11 cellular contexts compared by ENCODE assay signal in genomic region chr14:45679852-45680251, GRCh38.
DNase-seq lines count a peak whose midpoint lies in the region; ATAC-seq, FAIRE-seq and TF ChIP-seq lines count a peak whose summit lies in the region.
"Had no signal": no experiment of that assay in that cellular context is flagged by ENCODE, and none has a peak within 500 bp of the region (broad histone marks: within the 10 kb centered on the region; RNA-seq: fewer than 3 reads in every experiment).

No MANE protein-coding gene starts in this region.

- in situ Hi-C loops in brain microvascular endothelial cell (cut with HindIII; ENCODE audit: low pct_ligation_motif_present, low sequenced_read_pairs), result no loop called here

- H3K27me3 ChIP-seq in A673 (replicated peaks; ENCODE audit: insufficient read depth, low read depth, low read length, poor library complexity) (no peaks in the 10 kb centered on the region), brain microvascular endothelial cell (replicated peaks) (no peaks in the 10 kb centered on the region), small intestine (ENCODE audit: control insufficient read depth in 2 of 2, insufficient read depth in 2 of 2, low read length in 2 of 2) (no peaks in the 10 kb centered on the region)

- H3K4me3 ChIP-seq in A673 (ENCODE audit: low read depth, low read length, poor library complexity, severe bottlenecking) (no peak overlapping the region), brain microvascular endothelial cell (ENCODE audit: low read depth, low read length) (no peak overlapping the region), small intestine (ENCODE audit: low read depth in 1 of 2, low read length in 2 of 2) (no peak overlapping the region)

- H3K4me1 ChIP-seq in A673 (ENCODE audit: insufficient read depth, low read length, poor library complexity, severe bottlenecking) (no peaks in the 10 kb centered on the region), small intestine (ENCODE audit: control insufficient read depth in 2 of 2, insufficient read depth in 1 of 2, low read depth in 1 of 2, low read length in 1 of 2) (no peaks in the 10 kb centered on the region)

- no peak for TF ChIP-seq CTCF in A673 (conservative IDR thresholded peaks at IDR 0.05; ENCODE audit: low read depth, low read length)
- no peak for TF ChIP-seq CTCF in brain microvascular endothelial cell (IDR thresholded peaks at IDR 0.05; ENCODE audit: low read depth, low read length, missing control alignments)

- FAIRE-seq in HTR-8/SVneo (lab: Jason Lieb, UNC), result no peak
- FAIRE-seq in small intestine (lab: Jason Lieb, UNC), result no peak

- peaks cover 6% of the 10 kb centered on the region for H3K9me3 ChIP-seq in A673 (ENCODE audit: low read depth, low read length, poor library complexity, severe bottlenecking)
- H3K9me3 ChIP-seq in small intestine (ENCODE audit: control insufficient read depth, low read depth), result no peaks in the 10 kb centered on the region

- ATAC-seq in HG02970 (IDR thresholded peaks at IDR 0.05; ENCODE audit: low FRiP score, unreplicated experiment), result no peak
- ATAC-seq in HG03139 (IDR thresholded peaks at IDR 0.05; ENCODE audit: unreplicated experiment), result no peak

- H3K27ac ChIP-seq in A673 (ENCODE audit: low read depth, low read length, poor library complexity, severe bottlenecking), result no peak overlapping the region
- H3K27ac ChIP-seq in brain microvascular endothelial cell, result peak overlapping the region; percentile 29
- no peak overlapping the region for H3K27ac ChIP-seq in small intestine (ENCODE audit: low read depth in 1 of 2, low read length in 1 of 2)

- POLR2A ChIA-PET in A673 (lab: Charles Lee; ENCODE audit: low non-redundant PET), result no interaction called here

- BruUV-seq in A673 (replicated peaks; lab: Mats Ljungman, UMichigan), result no TSS peak

- DNase-seq in A673 (ENCODE audit: low spot score) (peak; percentile 65), HTR-8/SVneo (ENCODE audit: insufficient read length, low spot score) (peak; percentile 41), brain microvascular endothelial cell (peak; percentile 8), iris pigment epithelial cell (ENCODE audit: low read depth) (peak; percentile 81), COR-L47 (lab: John Stamatoyannopoulos, UW) (no peak), small intestine (no peak)
- DNase-seq: activated CD8-positive, alpha-beta memory T cell treated with anti-CD3 and anti-CD28 coated beads, Interleukin-2, amount 50 U/mL, for 4 hours; hypothalamus; naive B cell had no signal

- CTCF ChIA-PET in A673 (lab: Charles Lee), result no interaction called here

- WGBS in small intestine, 3 donors, result 82 to 87% (median 83%) methylated on average over 1 of the region's 1 CpG

- H3K36me3 ChIP-seq in A673 (ENCODE audit: insufficient read depth, low read length, poor library complexity, severe bottlenecking) (no peaks in the 10 kb centered on the region), brain microvascular endothelial cell (replicated peaks) (no peaks in the 10 kb centered on the region), small intestine (ENCODE audit: control insufficient read depth in 2 of 2, insufficient read depth in 2 of 2, low read length in 2 of 2) (no peaks in the 10 kb centered on the region)

- intact Hi-C loops in A673 (cut with micrococcal nuclease; ENCODE audit: unreplicated experiment), result no loop called here

Comparison
In these comparisons a context has a peak if more than half of its experiments do, and no peak if none do; other contexts are left out.
1. DNase-seq: peak in A673 (single experiment), HTR-8/SVneo (single experiment), brain microvascular endothelial cell (single experiment) and iris pigment epithelial cell (single experiment); none in COR-L47 (single experiment) and small intestine (single experiment).